In the genomic region with DNA sequence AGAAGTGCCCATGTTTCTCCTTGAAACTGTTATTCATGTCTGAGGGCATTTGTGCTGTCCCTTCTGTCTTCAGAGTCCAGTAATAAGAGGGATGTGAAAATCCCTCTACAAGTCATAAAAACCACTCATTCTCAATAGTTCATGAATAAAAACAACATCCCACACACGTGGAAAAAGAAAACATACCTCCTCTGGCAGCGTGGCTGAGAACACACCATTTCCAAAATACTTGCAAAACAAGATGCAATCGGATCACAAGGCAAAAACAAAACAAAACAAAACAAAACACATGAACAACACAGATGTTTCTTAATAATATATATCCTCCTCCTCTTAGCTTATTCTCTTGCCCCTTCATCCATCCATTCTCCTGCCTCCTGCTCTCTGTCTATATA, we compare ENCODE assay signal across 14 cellular contexts.
DNase-seq lines count a peak whose midpoint lies in the region; ATAC-seq, FAIRE-seq and TF ChIP-seq lines count a peak whose summit lies in the region.
"Had no signal": no experiment of that assay in that cellular context is flagged by ENCODE, and none has a peak within 500 bp of the region (broad histone marks: within the 10 kb centered on the region; RNA-seq: fewer than 3 reads in every experiment).

No MANE protein-coding gene starts in this region.

- H4K20me1 ChIP-seq in GM23338 (replicated peaks; ENCODE audit: insufficient read depth), result no peaks in the 10 kb centered on the region
- H4K20me1 ChIP-seq in GM12878 (ENCODE audit: control insufficient read depth, insufficient read depth), result no peaks in the 10 kb centered on the region
- H4K20me1 ChIP-seq in keratinocyte (ENCODE audit: control insufficient read depth, extremely low read depth, insufficient read depth, low read length), result no peaks in the 10 kb centered on the region

- H3K9ac ChIP-seq in GM12878 (ENCODE audit: control insufficient read depth, insufficient read depth, low read length), result no peak overlapping the region; the same call in 1 of the 2 replicates
- H3K9ac ChIP-seq in keratinocyte (ENCODE audit: control insufficient read depth, extremely low read depth, insufficient read depth, low read length), result no peak overlapping the region

- H3K4me1 ChIP-seq in GM23338 (ENCODE audit: insufficient read depth) (peaks cover 69% of the 10 kb centered on the region), GM12878 (ENCODE audit: control insufficient read depth, insufficient read depth, low read length) (peaks cover 40% of the 10 kb centered on the region), keratinocyte (ENCODE audit: control insufficient read depth, extremely low read depth, insufficient read depth, low read length) (peaks cover 62% of the 10 kb centered on the region), suprapubic skin (peaks cover 60% of the 10 kb centered on the region), adrenal gland (replicated peaks in 1 of 2) (peaks cover 0 to 18% of the 10 kb centered on the region in 2 donors)

- CTCF ChIA-PET in GM12878 (lab: Yijun Ruan, JAX), result interaction anchor here (0.7 to 3.3 kb wide), 9 partner anchors 9 to 158 kb away, joined by 3 to 23 read pairs (median 6); no protein-coding TSS in a partner anchor

- peaks cover 8% of the 10 kb centered on the region for H3K9me2 ChIP-seq in GM23338 (ENCODE audit: insufficient read depth)

- ATAC-seq in GM23338 (no peak), GM12878 (no peak), HG03139 (IDR thresholded peaks at IDR 0.05; ENCODE audit: unreplicated experiment) (no peak)
- ATAC-seq: left colon had no signal

- H3K4me1 Mint-ChIP-seq in GM23338, result peaks cover 75% of the 10 kb centered on the region

- H3K4me2 ChIP-seq in GM23338 (peak overlapping the region; percentile 68), GM12878 (ENCODE audit: control insufficient read depth, insufficient read depth) (peak overlapping the region; percentile 77; the same call in 1 of the 2 replicates), keratinocyte (ENCODE audit: control insufficient read depth, extremely low read depth, insufficient read depth, low read depth, low read length) (no peak overlapping the region)

- no peaks in the 10 kb centered on the region for H3K36me3 ChIP-seq in GM23338 (ENCODE audit: insufficient read depth)
- H3K36me3 ChIP-seq in GM12878 (ENCODE audit: control insufficient read depth in 2 of 2, insufficient read depth in 2 of 2, low read length in 1 of 2), result no peaks in the 10 kb centered on the region
- H3K36me3 ChIP-seq in keratinocyte (ENCODE audit: control insufficient read depth in 2 of 2, extremely low read depth in 1 of 2, insufficient read depth in 2 of 2, low read length in 2 of 2), result peaks cover 0 to 3% of the 10 kb centered on the region in 2 experiments
- no peaks in the 10 kb centered on the region for H3K36me3 ChIP-seq in suprapubic skin
- H3K36me3 ChIP-seq in adrenal gland (replicated peaks in 1 of 2), result no peaks in the 10 kb centered on the region
- H3K36me3 ChIP-seq: tibial artery, WERI-Rb-1 had no signal

- TF ChIP-seq POLR2A in GM12878 (IDR thresholded peaks at IDR 0.05; ENCODE audit: low read depth, low read length), result no peak
- TF ChIP-seq POLR2A in suprapubic skin (IDR thresholded peaks at IDR 0.05), result no peak
- TF ChIP-seq POLR2A in adrenal gland (IDR thresholded peaks at IDR 0.05), result no peak

- dilution Hi-C loops in keratinocyte (cut with MboI; ENCODE audit: extremely low pct_ligation_motif_present, low sequenced_read_pairs), result no loop called here

- no peaks in the 10 kb centered on the region for H3K27me3 ChIP-seq in GM23338 (ENCODE audit: insufficient read depth)
- H3K27me3 ChIP-seq in GM12878 (replicated peaks in 1 of 2; ENCODE audit: control insufficient read depth in 2 of 2, insufficient read depth in 2 of 2, low read length in 1 of 2), result no peaks in the 10 kb centered on the region
- no peaks in the 10 kb centered on the region for H3K27me3 ChIP-seq in keratinocyte (ENCODE audit: control insufficient read depth, extremely low read depth, insufficient read depth, low read length)
- no peaks in the 10 kb centered on the region for H3K27me3 ChIP-seq in suprapubic skin
- H3K27me3 ChIP-seq in adrenal gland, result no peaks in the 10 kb centered on the region
- H3K27me3 ChIP-seq: tibial artery had no signal

- no peak for TF ChIP-seq CTCF in GM23338 (conservative IDR thresholded peaks at IDR 0.05; ENCODE audit: low read depth in 2 of 2)
- TF ChIP-seq CTCF in GM12878 (IDR thresholded peaks at IDR 0.05 in 2 of 3, conservative IDR thresholded peaks at IDR 0.05 in 1 of 3; ENCODE audit: control insufficient read depth in 2 of 3, extremely low read depth in 1 of 3, insufficient read depth in 1 of 3, low read depth in 3 of 3, low read length in 3 of 3), result no peak
- no peak for TF ChIP-seq CTCF in keratinocyte (optimal IDR thresholded peaks at IDR 0.05 in 1 of 3, IDR thresholded peaks at IDR 0.05 in 1 of 3, conservative IDR thresholded peaks at IDR 0.05 in 1 of 3; ENCODE audit: extremely low read depth in 1 of 3, insufficient read depth in 2 of 3, low read length in 3 of 3)
- no peak for TF ChIP-seq CTCF in suprapubic skin (IDR thresholded peaks at IDR 0.05)
- TF ChIP-seq CTCF in adrenal gland (IDR thresholded peaks at IDR 0.05), result no peak

- RAD21 ChIA-PET in GM12878 (lab: Charles Lee; ENCODE audit: unreplicated experiment), result interaction anchor here (0.8 to 4.5 kb wide), 9 partner anchors 10 to 144 kb away, joined by 3 to 35 read pairs (median 3); no protein-coding TSS in a partner anchor

- H3K9me3 ChIP-seq in GM12878 (replicated peaks; ENCODE audit: control insufficient read depth, insufficient read depth, low read length) (peaks cover 2% of the 10 kb centered on the region; the same call in 1 of the 3 replicates), keratinocyte (ENCODE audit: control insufficient read depth, low read depth, low read length) (no peaks in the 10 kb centered on the region), suprapubic skin (no peaks in the 10 kb centered on the region), adrenal gland (replicated peaks in 1 of 3) (no peaks in the 10 kb centered on the region)
- H3K9me3 ChIP-seq: psoas muscle, tibial artery had no signal

- H3K9me1 ChIP-seq in keratinocyte (ENCODE audit: control insufficient read depth, extremely low read depth, insufficient read depth, low read length), result no peaks in the 10 kb centered on the region

- 0 out of 3 replicates have a peak, but pooled peaks cover 6% of the 10 kb centered on the region for H3K36me3 Mint-ChIP-seq in GM23338 (ENCODE audit: low read depth)

- WGBS in GM12878 (ENCODE audit: insufficient coverage, insufficient replicate concordance, low lambda C conversion rate, missing lambda C conversion rate), result 76% methylated on average over 3 of the region's 3 CpGs
- WGBS in suprapubic skin, result 31% methylated on average over 3 of the region's 3 CpGs
- WGBS in adrenal gland, 4 donors, result 53 to 71% (median 63%) methylated on average over 3 of the region's 3 CpGs

- no peaks in the 10 kb centered on the region for H3F3A ChIP-seq in GM23338 (replicated peaks; ENCODE audit: low read depth)

- intact Hi-C loops in GM12878 (cut with micrococcal nuclease; ENCODE audit: unreplicated experiment) (loop anchor here (1.0 to 5.0 kb wide), 3 partner anchors 9 to 79 kb away; no protein-coding TSS in a partner anchor), adrenal gland (cut with DNase I) (no loop called here)

- BruUV-seq in GM12878 (replicated peaks; lab: Mats Ljungman, UMichigan), result no TSS peak

- SMC1A ChIA-PET in GM12878 (lab: Charles Lee; ENCODE audit: uncharacterized antibody, unreplicated experiment), result interaction anchor here (0.6 to 6.9 kb wide), 17 partner anchors 10 to 441 kb away, joined by 3 to 64 read pairs (median 5); a partner anchor contains a TSS

- H3K4me3 Mint-ChIP-seq in GM23338, result no peak overlapping the region; the same call in 2 of the 3 replicates

- H3K79me2 ChIP-seq in GM23338 (replicated peaks; ENCODE audit: insufficient read depth) (no peaks in the 10 kb centered on the region), GM12878 (ENCODE audit: control insufficient read depth, insufficient read depth, low read length) (no peaks in the 10 kb centered on the region), keratinocyte (ENCODE audit: control insufficient read depth, insufficient read depth, low read length) (peaks cover 37% of the 10 kb centered on the region)

- in situ Hi-C loops in GM12878 (cut with MboI), result no loop called here

- no peak overlapping the region for H2AFZ ChIP-seq in GM23338
- H2AFZ ChIP-seq in GM12878 (ENCODE audit: control insufficient read depth, low read depth, low read length), result no peak overlapping the region
- H2AFZ ChIP-seq in keratinocyte (ENCODE audit: control insufficient read depth, low read length), result no peak overlapping the region

- no peak overlapping the region for H3K4me3 ChIP-seq in GM23338
- 0 out of 2 replicates have a peak overlapping the region, but pooled peaks have one; percentile 6 for H3K4me3 ChIP-seq in GM12878
- no peak overlapping the region for H3K4me3 ChIP-seq in keratinocyte (ENCODE audit: control insufficient read depth in 2 of 3, extremely low read depth in 1 of 3, insufficient read depth in 2 of 3, low read depth in 1 of 3, low read length in 3 of 3)
- no peak overlapping the region for H3K4me3 ChIP-seq in suprapubic skin
- H3K4me3 ChIP-seq in adrenal gland, result no peak overlapping the region
- H3K4me3 ChIP-seq: psoas muscle, tibial artery had no signal

- no peak for DNase-seq in GM23338 (ENCODE audit: low spot score)
- no peak for DNase-seq in GM12878 (ENCODE audit: low read depth, low spot score)
- no peak for DNase-seq in keratinocyte (ENCODE audit: low read depth, low spot score)
- DNase-seq in suprapubic skin (ENCODE audit: low spot score in 2 of 2), result no peak
- no peak for DNase-seq in adrenal gland
- DNase-seq in nucleus accumbens (lab: John Stamatoyannopoulos, UW), result no peak
- DNase-seq: activated gamma-delta T cell treated with Interleukin-2 at 50 U/mL for 16 hours, left colon, NCI-H82, WERI-Rb-1 had no signal

- TF ChIP-seq EP300 in GM12878 (IDR thresholded peaks at IDR 0.05; ENCODE audit: borderline replicate concordance in 1 of 2, control insufficient read depth in 1 of 2, low read depth in 2 of 2, low read length in 2 of 2) (no peak), suprapubic skin (IDR thresholded peaks at IDR 0.05) (no peak)

- H3K27me3 Mint-ChIP-seq in GM23338 (ENCODE audit: insufficient read depth, low read depth, poor library complexity), result peaks cover 14% of the 10 kb centered on the region

- no peak for TF ChIP-seq RAD21 in GM12878 (IDR thresholded peaks at IDR 0.05; ENCODE audit: insufficient read depth, low read depth, low read length)

- H3K27ac ChIP-seq in GM23338 (ENCODE audit: low read depth), result no peak overlapping the region
- H3K27ac ChIP-seq in GM12878 (ENCODE audit: control insufficient read depth, insufficient read depth), result peak overlapping the region; percentile 71
- no peak overlapping the region for H3K27ac ChIP-seq in keratinocyte (ENCODE audit: control insufficient read depth, insufficient read depth, low read length)
- H3K27ac ChIP-seq in suprapubic skin, result peak overlapping the region; percentile 31
- no peak overlapping the region for H3K27ac ChIP-seq in adrenal gland
- H3K27ac ChIP-seq: psoas muscle, tibial artery, WERI-Rb-1 had no signal

- POLR2A ChIA-PET in GM12878 (lab: Charles Lee), result interaction anchor here (3.7 kb wide), 1 partner anchor 10 kb away, joined by 25 read pairs; no protein-coding TSS in a partner anchor

- no peaks in the 10 kb centered on the region for H3K9me3 Mint-ChIP-seq in GM23338

- H3K27ac Mint-ChIP-seq in GM23338, result no peak overlapping the region; the same call in 1 of the 2 replicates

- FAIRE-seq in GM12878 (lab: Jason Lieb, UNC) (no peak), keratinocyte (lab: Jason Lieb, UNC) (peak; percentile 46)
- FAIRE-seq: HTR-8/SVneo had no signal

Comparison
In these comparisons a context has a peak if more than half of its experiments do, and no peak if none do; other contexts are left out.
1. H3K27ac ChIP-seq: peak in GM12878 (single experiment) and suprapubic skin (single experiment); none in GM23338 (single experiment), keratinocyte (single experiment) and adrenal gland (0 of 5).